32 cellular contexts compared by ENCODE assay signal in the genomic region with DNA sequence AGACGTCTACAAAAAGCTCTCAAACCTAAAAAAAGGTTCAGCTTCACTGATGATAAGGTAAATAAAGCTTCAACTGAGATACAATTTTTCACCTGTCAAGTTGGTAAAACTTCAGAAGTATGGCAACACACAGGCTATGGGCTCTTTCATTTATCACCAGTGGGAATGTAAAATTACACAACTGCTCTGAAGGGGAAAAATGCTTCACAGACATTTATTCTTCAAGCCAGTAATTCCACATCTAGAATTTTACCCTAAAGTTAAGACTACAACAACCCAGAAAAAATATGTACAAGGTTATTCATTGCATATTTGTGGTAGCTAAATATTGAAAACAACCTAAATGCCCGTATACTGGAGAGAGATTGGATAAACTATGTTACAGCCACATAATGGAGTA.
"Had no signal": no experiment of that assay in that cellular context is flagged by ENCODE, and none has a peak within 500 bp of the region (broad histone marks: within the 10 kb centered on the region; RNA-seq: fewer than 3 reads in every experiment).

No MANE protein-coding gene starts in this region.

- H3K27me3 ChIP-seq: body of pancreas, brain microvascular endothelial cell, breast epithelium had no signal

- DNase-seq: activated B cell treated with CpG ODN at 0.5 μM for 24 hours; activated CD4-positive, alpha-beta memory T cell treated with anti-CD3 and anti-CD28 coated beads, Interleukin-2, amount 10 ng/mL, durations not matched to agents 7 days and 5 days; activated CD4-positive, alpha-beta T cell treated with anti-CD3 and anti-CD28 coated beads for 4 hours; activated CD4-positive, alpha-beta T cell treated with anti-CD3 and anti-CD28 coated beads, Interleukin-2, amount 10 ng/mL, durations not matched to agents 24 days and 14 days; activated CD4-positive, alpha-beta T cell treated with anti-CD3 and anti-CD28 coated beads, Interleukin-2, amount 50 U/mL, for 1 hour; activated CD4-positive, alpha-beta T cell treated with anti-CD3 and anti-CD28 coated beads, Interleukin-2, amount 50 U/mL, for 4 hours; activated CD4-positive, CD25-positive, alpha-beta regulatory T cell treated with anti-CD3 and anti-CD28 coated beads, Interleukin-2, amount 50 U/mL, for 72 hours; activated CD8-positive, alpha-beta memory T cell treated with anti-CD3 and anti-CD28 coated beads for 24 hours; activated CD8-positive, alpha-beta memory T cell treated with anti-CD3 and anti-CD28 coated beads, Interleukin-2, amount 10 ng/mL, durations not matched to agents 7 days and 5 days; activated CD8-positive, alpha-beta T cell treated with anti-CD3 and anti-CD28 coated beads, Interleukin-2, amount 10 ng/mL, durations not matched to agents 7 days and 5 days; activated effector memory CD4-positive, alpha-beta T cell treated with anti-CD3 and anti-CD28 coated beads, Interleukin-2, amount 50 U/mL, for 16 hours; activated gamma-delta T cell treated with Interleukin-2 at 50 U/mL for 16 hours; activated naive CD4-positive, alpha-beta T cell; activated naive CD4-positive, alpha-beta T cell treated with anti-CD3 and anti-CD28 coated beads for 36 hours; activated naive CD4-positive, alpha-beta T cell treated with anti-CD3 and anti-CD28 coated beads, Interleukin-2, amount 50 U/mL, for 16 hours; activated naive CD8-positive, alpha-beta T cell treated with anti-CD3 and anti-CD28 coated beads for 36 hours; activated T-cell treated with anti-CD3 and anti-CD28 coated beads for 4 hours; activated T-cell treated with anti-CD3 and anti-CD28 coated beads, Interleukin-2, amount 50 U/mL, for 1 hour; activated T-cell treated with anti-CD3 and anti-CD28 coated beads, Interleukin-2, amount 50 U/mL, for 4 hours; activated T-cell treated with anti-CD3 and anti-CD28 coated beads, Interleukin-2, amount 50 U/mL, for 72 hours; amniotic stem cell; aorta; body of pancreas; brain microvascular endothelial cell; central memory CD4-positive, alpha-beta T cell; T-helper 1 cell; T-helper 2 cell; T-helper 9 cell had no signal

- H3K36me3 ChIP-seq: brain microvascular endothelial cell, breast epithelium had no signal

- H3K4me3 ChIP-seq: body of pancreas, breast epithelium had no signal

- H3K27ac ChIP-seq: body of pancreas, brain microvascular endothelial cell, breast epithelium, VCaP had no signal

- H3K9me3 ChIP-seq: body of pancreas, breast epithelium had no signal

- H3K4me1 ChIP-seq: breast epithelium had no signal

- ATAC-seq: activated CD8-positive, alpha-beta memory T cell treated with anti-CD3 and anti-CD28 coated beads, Interleukin-2, amount 10 ng/mL, durations not matched to agents 7 days and 5 days; activated CD8-positive, alpha-beta T cell treated with anti-CD3 and anti-CD28 coated beads, Interleukin-2, amount 10 ng/mL, durations not matched to agents 7 days and 5 days; activated naive CD4-positive, alpha-beta T cell treated with anti-CD3 and anti-CD28 coated beads, Interleukin-2, amount 50 U/mL, for 72 hours; activated T-cell treated with anti-CD3 and anti-CD28 coated beads, Interleukin-2, amount 50 U/mL, for 4 hours; activated T-cell treated with anti-CD3 and anti-CD28 coated beads, Interleukin-2, amount 50 U/mL, for 72 hours; activated T-helper 17 cell treated with anti-CD3 and anti-CD28 coated beads, Interleukin-2, amount 50 U/mL, for 72 hours; body of pancreas had no signal
